ENCODE assay signal across 25 cellular contexts in genomic region chr15:70513818-70514217, GRCh38.
"Had no signal": no experiment of that assay in that cellular context is flagged by ENCODE, and none has a peak within 500 bp of the region (broad histone marks: within the 10 kb centered on the region; RNA-seq: fewer than 3 reads in every experiment).

No MANE protein-coding gene starts in this region.

- H3K4me3 Mint-ChIP-seq: activated B cell treated with CpG ODN at 0.5 μM for 24 hours; activated CD4-positive, alpha-beta memory T cell treated with anti-CD3 and anti-CD28 coated beads for 36 hours; activated CD4-positive, alpha-beta T cell treated with anti-CD3 and anti-CD28 coated beads, Interleukin-2, amount 10 ng/mL, durations not matched to agents 24 days and 14 days; activated naive CD4-positive, alpha-beta T cell treated with anti-CD3 and anti-CD28 coated beads, Interleukin-2, amount 10 ng/mL, durations not matched to agents 7 days and 5 days; activated naive CD8-positive, alpha-beta T cell treated with anti-CD3 and anti-CD28 coated beads, Interleukin-2, amount 10 ng/mL, durations not matched to agents 7 days and 5 days; activated T-cell treated with anti-CD3 and anti-CD28 coated beads, Interleukin-2, amount 50 U/mL, for 4 hours; T-helper 17 cell had no signal

- H3K27ac Mint-ChIP-seq: activated B cell treated with CpG ODN at 0.5 μM for 24 hours; activated CD4-positive, alpha-beta memory T cell treated with anti-CD3 and anti-CD28 coated beads for 36 hours; activated CD4-positive, alpha-beta T cell treated with anti-CD3 and anti-CD28 coated beads, Interleukin-2, amount 10 ng/mL, durations not matched to agents 24 days and 14 days; activated naive CD4-positive, alpha-beta T cell treated with anti-CD3 and anti-CD28 coated beads, Interleukin-2, amount 10 ng/mL, durations not matched to agents 7 days and 5 days; activated naive CD8-positive, alpha-beta T cell treated with anti-CD3 and anti-CD28 coated beads, Interleukin-2, amount 10 ng/mL, durations not matched to agents 7 days and 5 days; T-helper 17 cell had no signal

- H3K9me3 ChIP-seq: adrenal gland had no signal

- ATAC-seq: activated T-cell treated with anti-CD3 and anti-CD28 coated beads, Interleukin-2, amount 50 U/mL, for 4 hours; T-helper 17 cell had no signal

- H3K27me3 ChIP-seq: adrenal gland had no signal

- H3K27ac ChIP-seq: adrenal gland had no signal

- DNase-seq: activated B cell treated with CpG ODN at 0.5 μM for 24 hours; activated CD4-positive, alpha-beta memory T cell treated with anti-CD3 and anti-CD28 coated beads for 36 hours; activated CD4-positive, alpha-beta T cell treated with anti-CD3 and anti-CD28 coated beads for 1 hour; activated CD4-positive, alpha-beta T cell treated with anti-CD3 and anti-CD28 coated beads, Interleukin-2, amount 10 ng/mL, durations not matched to agents 24 days and 14 days; activated CD8-positive, alpha-beta memory T cell treated with anti-CD3 and anti-CD28 coated beads for 24 hours; activated gamma-delta T cell; activated naive CD4-positive, alpha-beta T cell treated with anti-CD3 and anti-CD28 coated beads, Interleukin-2, amount 10 ng/mL, durations not matched to agents 7 days and 5 days; activated naive CD8-positive, alpha-beta T cell treated with anti-CD3 and anti-CD28 coated beads, Interleukin-2, amount 10 ng/mL, durations not matched to agents 7 days and 5 days; activated T-cell treated with anti-CD3 and anti-CD28 coated beads, Interleukin-2, amount 50 U/mL, for 4 hours; adrenal gland; anterior cingulate cortex; cerebellar nuclear complex; KG1; MV-4-11; NCI-H1092 treated with DMSO at 0.1 percent for 48 hours; NCI-H1417 treated with DMSO at 0.1 percent for 48 hours; NCI-H1694; NCI-H2029; NCI-H345; NCI-H510A; NCI-H526 treated with DMSO at 0.1 percent for 48 hours; NK-92 treated with Interleukin-12 subunit alpha and Interleukin-12 subunit beta, amount 100 ng/mL, for 24 hours; SHP77 treated with DMSO at 0.1 percent for 48 hours; T-helper 17 cell; T-helper 9 cell had no signal

- H3K4me1 ChIP-seq: adrenal gland had no signal

- H3K4me3 ChIP-seq: adrenal gland had no signal

- H3K36me3 ChIP-seq: adrenal gland had no signal
